Comparison of ENCODE assay signal across 9 cellular contexts in the genomic region with DNA sequence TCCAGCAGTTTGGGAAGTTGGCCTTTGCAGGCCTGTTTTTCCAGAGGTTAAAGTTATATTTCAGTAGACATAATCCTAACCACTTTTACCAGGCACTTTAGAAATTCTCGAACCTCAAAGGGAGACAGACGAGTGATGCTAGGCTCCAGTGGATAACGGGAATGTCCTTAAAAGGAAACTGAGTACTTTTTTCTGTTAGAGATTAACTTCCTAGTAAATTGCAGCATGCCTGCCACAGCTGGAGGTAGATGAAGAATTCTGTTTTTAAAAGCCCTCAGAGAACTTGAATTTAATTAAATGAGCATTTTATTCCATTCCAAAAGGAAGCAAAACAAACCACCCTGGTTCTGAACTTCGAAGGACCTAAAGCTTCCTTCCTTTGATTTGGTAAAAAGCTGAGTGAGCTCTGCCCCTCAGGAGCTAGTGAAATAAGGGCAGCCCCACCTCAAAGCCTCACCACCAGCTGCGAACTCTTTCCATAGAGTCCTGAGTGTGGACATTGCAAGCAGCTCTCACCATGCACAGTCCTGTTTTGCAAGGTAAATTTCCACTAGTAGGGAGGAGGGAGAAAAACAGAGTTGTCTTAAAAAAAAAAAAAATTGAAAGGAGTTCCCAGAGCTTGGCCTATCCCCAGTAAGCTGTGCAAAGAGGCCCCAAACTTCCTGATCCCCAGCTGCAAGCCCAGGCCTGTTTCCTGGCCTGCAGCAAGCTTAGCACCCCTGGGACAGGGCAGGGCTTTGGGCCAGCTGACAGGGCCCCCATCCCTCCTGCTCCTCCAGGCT. TPM values are rescaled to one million over a fixed set of nuclear protein-coding genes. Genes with fewer than 3 reads are reported as not detected.
DNase-seq lines count a peak whose midpoint lies in the region; ATAC-seq, FAIRE-seq and TF ChIP-seq lines count a peak whose summit lies in the region.
"Had no signal": no experiment of that assay in that cellular context is flagged by ENCODE, and none has a peak within 500 bp of the region (broad histone marks: within the 10 kb centered on the region; RNA-seq: fewer than 3 reads in every experiment).

No MANE protein-coding gene starts in this region.

- no peak overlapping the region for H3K23ac ChIP-seq in H1 (ENCODE audit: insufficient read length)

- no peak overlapping the region; the same call in 1 of the 2 replicates for H2AK5ac ChIP-seq in H1 (ENCODE audit: low read depth, low read length)

- no peak overlapping the region for H2AFZ ChIP-seq in H1 (ENCODE audit: low read length)

- peak overlapping the region; percentile 77 to 97 for H3K4me2 ChIP-seq in H1 (ENCODE audit: insufficient read depth in 1 of 2, low read depth in 2 of 2, low read length in 2 of 2)

- no peak for TF ChIP-seq EP300 in H1 (IDR thresholded peaks at IDR 0.05; ENCODE audit: borderline replicate concordance in 1 of 2, low read depth in 2 of 2, low read length in 2 of 2)

- no peak for TF ChIP-seq CTCF in Calu3 (IDR thresholded peaks at IDR 0.05; ENCODE audit: unreplicated experiment)
- TF ChIP-seq CTCF in H1 (IDR thresholded peaks at IDR 0.05; ENCODE audit: control extremely low read depth in 1 of 3, insufficient read depth in 1 of 3, low read depth in 1 of 3, low read length in 3 of 3), result no peak

- no TSS peak for BruUV-seq in Calu3 (replicated peaks; lab: Mats Ljungman, UMichigan)

- WGBS in H1 (ENCODE audit: extremely low coverage in 1 of 2, insufficient coverage in 1 of 2, insufficient read length in 1 of 2, insufficient replicate concordance in 2 of 2, low coverage in 1 of 2, low lambda C conversion rate in 2 of 2, missing lambda C conversion rate in 1 of 2), 2 experiments, result 12% methylated on average over 5 of the region's 5 CpGs; no CpG with 5 or more reads in 1 of the 2 experiments

- H4K91ac ChIP-seq in H1 (replicated peaks; ENCODE audit: insufficient read length, low read length), result peak overlapping the region; percentile 83

- peak; percentile 45 for FAIRE-seq in H1 (lab: Jason Lieb, UNC)

- peak overlapping the region; percentile 34 for H3K4ac ChIP-seq in H1 (replicated peaks; ENCODE audit: insufficient read length, low read depth, low read length)

- H3K4me1 ChIP-seq in HUES48 (ENCODE audit: control insufficient read depth, insufficient read depth, low read length), result peaks cover 56% of the 10 kb centered on the region
- peaks cover 2 to 27% (median 21%) of the 10 kb centered on the region in 4 experiments; a peak in 6 of 7 replicates for H3K4me1 ChIP-seq in H1 (replicated peaks in 1 of 4; ENCODE audit: control insufficient read depth in 3 of 4, insufficient read depth in 4 of 4, low read length in 3 of 4)
- peaks cover 34 to 51% of the 10 kb centered on the region in 2 donors for H3K4me1 ChIP-seq in mucosa of rectum (ENCODE audit: control insufficient read depth in 2 of 2, insufficient read depth in 2 of 2, low read length in 2 of 2)

- H3K36me3 ChIP-seq in HUES48 (ENCODE audit: control insufficient read depth, insufficient read depth, low read length) (no peaks in the 10 kb centered on the region), H1 (ENCODE audit: control insufficient read depth in 2 of 4, insufficient read depth in 4 of 4, low read length in 3 of 4) (no peaks in the 10 kb centered on the region), mucosa of rectum (ENCODE audit: control insufficient read depth in 2 of 2, insufficient read depth in 2 of 2, low read length in 2 of 2) (no peaks in the 10 kb centered on the region)

- POLR2A ChIA-PET in H1 (lab: Charles Lee; ENCODE audit: partially characterized antibody), result interaction anchor here (0.8 to 1.4 kb wide), 4 partner anchors 11 to 77 kb away, joined by 3 to 5 read pairs (median 3); no protein-coding TSS in a partner anchor

- H3K56ac ChIP-seq in H1 (replicated peaks; ENCODE audit: insufficient read length, low read depth, low read length), result peak overlapping the region; percentile 27

- peak overlapping the region; percentile 73 for H3K4me3 ChIP-seq in HUES48 (ENCODE audit: low read depth, low read length)
- H3K4me3 ChIP-seq in H1 (ENCODE audit: extremely low read depth in 1 of 4, insufficient read depth in 2 of 4, low read depth in 3 of 4, low read length in 4 of 4), result peak overlapping the region; percentile 42 to 69 (median 52); a peak in 6 of 8 replicates
- no peak overlapping the region for H3K4me3 ChIP-seq in mucosa of rectum (ENCODE audit: low read length in 2 of 2)

- peaks cover 49% of the 10 kb centered on the region for H3K4me1 Mint-ChIP-seq in Calu3 (ENCODE audit: low read depth, unreplicated experiment)
- no peaks in the 10 kb centered on the region for H3K4me1 Mint-ChIP-seq in stimulated activated naive CD8-positive, alpha-beta T cell treated with anti-CD3 and anti-CD28 coated beads, Interleukin-15, amount 100 ng/mL, for 72 hours

- H3K36me3 Mint-ChIP-seq in Calu3 (ENCODE audit: insufficient read depth, unreplicated experiment), result peaks cover 10% of the 10 kb centered on the region

- H2BK15ac ChIP-seq in H1 (ENCODE audit: low read length), result no peak overlapping the region

- H3K27me3 ChIP-seq in HUES48 (ENCODE audit: control insufficient read depth, insufficient read depth, low read length) (no peaks in the 10 kb centered on the region; the same call in 1 of the 2 replicates), H1 (replicated peaks in 1 of 4; ENCODE audit: control insufficient read depth in 3 of 4, extremely low read depth in 1 of 4, insufficient read depth in 3 of 4, low read length in 3 of 4) (no peaks in the 10 kb centered on the region), mucosa of rectum (ENCODE audit: control insufficient read depth in 2 of 2, insufficient read depth in 2 of 2, low read length in 2 of 2) (no peaks in the 10 kb centered on the region)

- peak overlapping the region; percentile 91; the same call in 1 of the 2 replicates for H2BK20ac ChIP-seq in H1 (ENCODE audit: low read length)

- H3K27ac Mint-ChIP-seq in Calu3 (ENCODE audit: unreplicated experiment), result no peak overlapping the region
- no peak overlapping the region for H3K27ac Mint-ChIP-seq in stimulated activated naive CD8-positive, alpha-beta T cell treated with anti-CD3 and anti-CD28 coated beads, Interleukin-15, amount 100 ng/mL, for 72 hours

- peak overlapping the region; percentile 92 for H3K18ac ChIP-seq in H1 (ENCODE audit: extremely low read depth, low read length)

- CTCF ChIA-PET in Calu3 (lab: Charles Lee), result no interaction called here
- CTCF ChIA-PET in H1 (lab: Charles Lee; ENCODE audit: partially characterized antibody), result interaction anchor here (1.0 to 1.3 kb wide), 3 partner anchors 9 to 850 kb away, joined by 3 read pairs; no protein-coding TSS in a partner anchor

- peak; percentile 21 for DNase-seq in Calu3
- peak in 1 of 2 experiments; percentile 56 for DNase-seq in H1 (ENCODE audit: low read depth in 1 of 2, low spot score in 2 of 2)
- no peak for DNase-seq in NCI-H345 (lab: John Stamatoyannopoulos, UW)
- no peak for DNase-seq in NCI-H524 treated with DMSO at 0.1 percent for 48 hours (lab: John Stamatoyannopoulos, UW)
- DNase-seq in stimulated activated naive CD8-positive, alpha-beta T cell treated with anti-CD3 and anti-CD28 coated beads, Interleukin-15, amount 100 ng/mL, for 72 hours, result no peak
- DNase-seq in NK-92 treated with Interleukin-12 subunit alpha and Interleukin-12 subunit beta, amount 100 ng/mL, for 24 hours (lab: John Stamatoyannopoulos, UW), result no peak
- DNase-seq: NCI-H2029 treated with DMSO at 0.1 percent for 48 hours had no signal

- H2BK120ac ChIP-seq in H1 (replicated peaks; ENCODE audit: low read depth, low read length), result peak overlapping the region; percentile 26

- peak overlapping the region; percentile 93 for H2BK5ac ChIP-seq in H1 (ENCODE audit: low read depth, low read length)

- H4K8ac ChIP-seq in H1 (ENCODE audit: extremely low read depth, insufficient read depth, low read length), result no peak overlapping the region

- no peaks in the 10 kb centered on the region for H3K79me1 ChIP-seq in H1 (ENCODE audit: low read depth, low read length)

- H3K4me3 Mint-ChIP-seq in Calu3 (ENCODE audit: low read depth, unreplicated experiment), result no peak overlapping the region
- H3K4me3 Mint-ChIP-seq in stimulated activated naive CD8-positive, alpha-beta T cell treated with anti-CD3 and anti-CD28 coated beads, Interleukin-15, amount 100 ng/mL, for 72 hours, result no peak overlapping the region

- H3K23me2 ChIP-seq in H1 (ENCODE audit: low read depth, low read length), result peaks cover 21% of the 10 kb centered on the region

- H3K9ac ChIP-seq in HUES48 (ENCODE audit: low read depth, low read length), result peak overlapping the region; percentile 46; the same call in 1 of the 2 replicates
- peak overlapping the region in 2 of 4 experiments; percentile 46 to 59; a peak in 3 of 7 replicates for H3K9ac ChIP-seq in H1 (replicated peaks in 1 of 4; ENCODE audit: extremely low read depth in 1 of 4, low read depth in 3 of 4, low read length in 3 of 4)
- H3K9ac ChIP-seq in mucosa of rectum (ENCODE audit: low read depth in 1 of 2, low read length in 2 of 2), result peak overlapping the region; percentile 32 to 34

- H3K27me3 Mint-ChIP-seq in Calu3 (ENCODE audit: unreplicated experiment), result no peaks in the 10 kb centered on the region
- H3K27me3 Mint-ChIP-seq in stimulated activated naive CD8-positive, alpha-beta T cell treated with anti-CD3 and anti-CD28 coated beads, Interleukin-15, amount 100 ng/mL, for 72 hours, result peaks cover 22% of the 10 kb centered on the region

- H3K9me3 Mint-ChIP-seq in Calu3 (ENCODE audit: low read depth, unreplicated experiment), result peaks cover 4% of the 10 kb centered on the region
- H3K9me3 Mint-ChIP-seq in stimulated activated naive CD8-positive, alpha-beta T cell treated with anti-CD3 and anti-CD28 coated beads, Interleukin-15, amount 100 ng/mL, for 72 hours, result no peaks in the 10 kb centered on the region

- ATAC-seq in stimulated activated naive CD8-positive, alpha-beta T cell treated with anti-CD3 and anti-CD28 coated beads, Interleukin-15, amount 100 ng/mL, for 72 hours, result no peak

- no peaks in the 10 kb centered on the region for H4K20me1 ChIP-seq in H1 (replicated peaks in 1 of 2; ENCODE audit: control insufficient read depth in 1 of 2, insufficient read depth in 2 of 2, low read length in 2 of 2)

- peak in 1 of 2 experiments; percentile 71; a peak in 1 of 3 replicates for TF ChIP-seq POLR2A in H1 (IDR thresholded peaks at IDR 0.05; ENCODE audit: control extremely low read depth in 1 of 2, low read depth in 2 of 2, low read length in 2 of 2)

- H3K14ac ChIP-seq in H1 (ENCODE audit: insufficient read length), result no peak overlapping the region

- H3K27ac ChIP-seq in HUES48 (ENCODE audit: low read depth, low read length), result peak overlapping the region; percentile 94
- H3K27ac ChIP-seq in H1 (ENCODE audit: low read depth, low read length), result peak overlapping the region; percentile 75
- H3K27ac ChIP-seq in mucosa of rectum (ENCODE audit: low read depth in 2 of 2, low read length in 2 of 2), result peak overlapping the region; percentile 54 to 87

- H3K9me3 ChIP-seq in HUES48 (ENCODE audit: control insufficient read depth, insufficient read depth, low read length) (no peaks in the 10 kb centered on the region), H1 (ENCODE audit: insufficient read depth in 2 of 2, low read depth in 1 of 2, low read length in 1 of 2) (no peaks in the 10 kb centered on the region), mucosa of rectum (ENCODE audit: control insufficient read depth in 2 of 2, low read length in 2 of 2) (no peaks in the 10 kb centered on the region)

- no peak for TF ChIP-seq RAD21 in H1 (IDR thresholded peaks at IDR 0.05 in 1 of 2, conservative IDR thresholded peaks at IDR 0.05 in 1 of 2; ENCODE audit: low read depth in 2 of 2, low read length in 2 of 2)

- H2BK12ac ChIP-seq in H1 (ENCODE audit: low read depth, low read length), result peak overlapping the region; percentile 93; the same call in 1 of the 2 replicates

- H3K79me2 ChIP-seq in H1 (ENCODE audit: control insufficient read depth in 1 of 2, insufficient read depth in 2 of 2, low read length in 2 of 2), result peaks cover 0 to 10% of the 10 kb centered on the region in 2 experiments; a peak in 2 of 4 replicates

- intact Hi-C loops in Calu3 (cut with micrococcal nuclease; ENCODE audit: unreplicated experiment), result no loop called here

- peak overlapping the region; percentile 12 for H4K5ac ChIP-seq in H1 (ENCODE audit: insufficient read length, low read depth, low read length)

RNA-seq across cellular contexts. Expression of a gene that starts 11.3 kb away (rescaled TPM):
- 5.9 and 6.4 TPM in 2 replicates for total RNA-seq in Calu3 (2022)
- 3.8 and 4.5 TPM in 2 replicates for total RNA-seq in H1 (2021; fragmentation: NEBNext Ultra II Directional; extraction: Animal tissue kit (Norgen Biotek cat#: 25700))
- 5.3 and 5.9 TPM in 2 replicates for polyA plus RNA-seq in H1 (2011; rRNA removed)
- 10.1 TPM for polyA plus RNA-seq in H1 (2011; cell fraction: cytosol; rRNA removed)
- 8.1 TPM for polyA plus RNA-seq in H1 (2011; cell fraction: nucleus; rRNA removed)
- 6.7 to 11.2 TPM (median 9.3 TPM) in 4 replicates for polyA plus RNA-seq in H1 (2012, experiment 1 of 2)
- polyA plus RNA-seq in H1 (2012, experiment 2 of 2), result 6.5 TPM
- polyA plus RNA-seq in H1 (2013, experiment 1 of 2), result 3.1 TPM
- 2.5 TPM for polyA plus RNA-seq in H1 (2013, experiment 2 of 2)
- polyA minus RNA-seq in H1 (2011; rRNA and poly(A)+ RNA removed), result 9.4 and 12.5 TPM in 2 replicates
- 5.3 TPM for polyA minus RNA-seq in H1 (2011; cell fraction: cytosol; rRNA and poly(A)+ RNA removed)
- polyA minus RNA-seq in H1 (2011; cell fraction: nucleus; rRNA and poly(A)+ RNA removed), result 29.4 TPM

RNA-seq across cellular contexts. Expression of a gene that starts 13.4 kb away (rescaled TPM):
- total RNA-seq in Calu3 (2022), result 61.8 and 69.5 TPM in 2 replicates
- 27.5 and 32.4 TPM in 2 replicates for total RNA-seq in H1 (2021; fragmentation: NEBNext Ultra II Directional; extraction: Animal tissue kit (Norgen Biotek cat#: 25700))
- 5.9 and 9.9 TPM in 2 replicates for polyA plus RNA-seq in H1 (2011; rRNA removed)
- 12.8 TPM for polyA plus RNA-seq in H1 (2011; cell fraction: cytosol; rRNA removed)
- polyA plus RNA-seq in H1 (2011; cell fraction: nucleus; rRNA removed), result 8.5 TPM
- 12.2 to 24.6 TPM (median 15.0 TPM) in 4 replicates for polyA plus RNA-seq in H1 (2012, experiment 1 of 2)
- polyA plus RNA-seq in H1 (2012, experiment 2 of 2), result 1.4 TPM
- polyA plus RNA-seq in H1 (2013, experiment 1 of 2), result 28.1 TPM
- 26.4 TPM for polyA plus RNA-seq in H1 (2013, experiment 2 of 2)
- 73.8 and 104 TPM in 2 replicates for polyA minus RNA-seq in H1 (2011; rRNA and poly(A)+ RNA removed)
- 29.0 TPM for polyA minus RNA-seq in H1 (2011; cell fraction: cytosol; rRNA and poly(A)+ RNA removed)
- polyA minus RNA-seq in H1 (2011; cell fraction: nucleus; rRNA and poly(A)+ RNA removed), result 131 TPM

Comparison
In these comparisons a context has a peak if more than half of its experiments do, and no peak if none do; other contexts are left out.
1. H3K4me3 ChIP-seq: peak in HUES48 (single experiment) and H1 (4 of 4); none in mucosa of rectum (0 of 2).
2. Peak in every context shown above with its lines, with median percentiles within 50 percentile points of each other: H3K27ac ChIP-seq.